In genomic region chr4:42638993-42639392, GRCh38 we compare ENCODE assay signal across 9 cellular contexts. TPM values are rescaled to one million over a fixed set of nuclear protein-coding genes. Genes with fewer than 3 reads are reported as not detected.
A peak's percentile ranks its signal among the peaks of the same experiment; 100 is the strongest.
DNase-seq lines count a peak whose midpoint lies in the region; ATAC-seq, FAIRE-seq and TF ChIP-seq lines count a peak whose summit lies in the region.
"Had no signal": no experiment of that assay in that cellular context is flagged by ENCODE, and none has a peak within 500 bp of the region (broad histone marks: within the 10 kb centered on the region; RNA-seq: fewer than 3 reads in every experiment).

No MANE protein-coding gene starts in this region.

- peaks cover 0 to 3% of the 10 kb centered on the region in 2 donors for H3K4me1 ChIP-seq in kidney (ENCODE audit: control insufficient read depth in 1 of 2, insufficient read depth in 1 of 2, low read depth in 1 of 2, low read length in 2 of 2)

- intact Hi-C loops in kidney (cut with DNase I), result no loop called here

- H3K4me1 Mint-ChIP-seq in central memory CD8-positive, alpha-beta T cell, result peaks cover 80% of the 10 kb centered on the region

- no peaks in the 10 kb centered on the region for H3K36me3 ChIP-seq in kidney (ENCODE audit: control insufficient read depth in 1 of 2, insufficient read depth in 2 of 2, low read length in 2 of 2)

- FAIRE-seq in kidney (lab: Jason Lieb, UNC), result no peak
- FAIRE-seq: G401.6 had no signal

- TF ChIP-seq CTCF in kidney (IDR thresholded peaks at IDR 0.05; ENCODE audit: borderline replicate concordance, extremely low read depth, insufficient read depth), result no peak

- H3K9ac ChIP-seq in kidney (ENCODE audit: low read length in 2 of 2), result no peak overlapping the region

- no peaks in the 10 kb centered on the region for H3K9me3 ChIP-seq in kidney (ENCODE audit: control insufficient read depth in 1 of 2, low read length in 2 of 2)

- no peak overlapping the region for H3K4me3 ChIP-seq in kidney (ENCODE audit: low read length in 2 of 2)

- H3K4me3 Mint-ChIP-seq in central memory CD8-positive, alpha-beta T cell, result peak overlapping the region; percentile 62

- H3K9me3 Mint-ChIP-seq in central memory CD8-positive, alpha-beta T cell, result no peaks in the 10 kb centered on the region

- no peaks in the 10 kb centered on the region for H3K27me3 Mint-ChIP-seq in central memory CD8-positive, alpha-beta T cell

- no peak for DNase-seq in central memory CD8-positive, alpha-beta T cell (ENCODE audit: low spot score in 2 of 2)
- no peak for DNase-seq in kidney
- no peak for DNase-seq in NCI-H1105 treated with DMSO at 0.1 percent for 48 hours (lab: John Stamatoyannopoulos, UW)
- no peak for DNase-seq in islet precursor cell
- no peak for DNase-seq in T1000 (lab: John Stamatoyannopoulos, UW)

- H3K27ac ChIP-seq in kidney (ENCODE audit: low read depth in 2 of 2, low read length in 2 of 2), result no peak overlapping the region

- peaks cover 9% of the 10 kb centered on the region for H3K36me3 Mint-ChIP-seq in central memory CD8-positive, alpha-beta T cell (ENCODE audit: insufficient read depth)

- peak overlapping the region; percentile 86 for H3K27ac Mint-ChIP-seq in central memory CD8-positive, alpha-beta T cell (ENCODE audit: low read depth)

- ATAC-seq in GM18498 (IDR thresholded peaks at IDR 0.05; ENCODE audit: unreplicated experiment) (peak; percentile 69), GM21367 (IDR thresholded peaks at IDR 0.05; ENCODE audit: unreplicated experiment) (peak; percentile 49), HG03280 (IDR thresholded peaks at IDR 0.05; ENCODE audit: unreplicated experiment) (peak; percentile 39)
- ATAC-seq in central memory CD8-positive, alpha-beta T cell (replicated peaks; ENCODE audit: extremely low read depth, poor library complexity, severe bottlenecking), result no peak

RNA-seq across cellular contexts. Expression of gene ATP8A1, which starts 17.9 kb away (rescaled TPM):
- 27.4 TPM for total RNA-seq in kidney
- polyA plus RNA-seq in kidney (ENCODE audit: insufficient read depth, low read depth, low replicate concordance), result 4.6 TPM
